ENCODE assay signal across 1 cellular context in the genomic region with DNA sequence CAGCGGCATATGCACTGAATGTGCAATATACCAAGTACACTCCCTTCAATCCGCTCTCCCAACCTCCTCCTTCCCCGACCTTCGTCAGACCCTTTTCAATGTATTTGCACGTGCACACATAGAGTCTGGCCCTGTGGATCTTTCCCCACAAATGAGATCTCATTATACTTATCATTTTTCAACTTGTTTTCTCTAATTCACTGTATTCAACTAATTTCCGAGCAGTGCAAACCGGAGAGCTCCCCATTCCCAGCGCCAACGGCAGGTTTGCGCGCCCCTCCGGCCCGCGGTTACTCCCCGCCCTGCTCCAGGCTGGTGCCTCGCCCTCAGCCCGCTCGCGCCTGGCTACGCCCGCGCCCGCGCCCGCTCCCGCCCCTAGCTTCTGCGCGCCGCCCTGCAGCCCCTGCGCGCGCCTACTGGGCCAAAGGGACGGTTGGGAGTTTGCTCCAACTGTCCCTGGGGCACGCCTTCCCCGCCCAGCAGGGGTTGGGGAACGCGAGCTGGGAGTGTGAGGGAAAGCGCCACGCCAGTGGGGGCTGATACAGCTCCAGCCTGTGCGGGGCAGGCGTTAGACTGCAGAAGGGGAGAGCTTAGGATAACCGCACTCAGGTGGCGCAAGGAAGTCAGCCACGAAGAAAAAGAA.
A peak's percentile ranks its signal among the peaks of the same experiment; 100 is the strongest.
TF ChIP-seq lines count a peak whose summit lies in the region.

No MANE protein-coding gene starts in this region.

TF ChIP-seq in HCT116, 20 proteins besides CTCF, POLR2A, EP300 and RAD21:
- TF ChIP-seq, protein P1, sequence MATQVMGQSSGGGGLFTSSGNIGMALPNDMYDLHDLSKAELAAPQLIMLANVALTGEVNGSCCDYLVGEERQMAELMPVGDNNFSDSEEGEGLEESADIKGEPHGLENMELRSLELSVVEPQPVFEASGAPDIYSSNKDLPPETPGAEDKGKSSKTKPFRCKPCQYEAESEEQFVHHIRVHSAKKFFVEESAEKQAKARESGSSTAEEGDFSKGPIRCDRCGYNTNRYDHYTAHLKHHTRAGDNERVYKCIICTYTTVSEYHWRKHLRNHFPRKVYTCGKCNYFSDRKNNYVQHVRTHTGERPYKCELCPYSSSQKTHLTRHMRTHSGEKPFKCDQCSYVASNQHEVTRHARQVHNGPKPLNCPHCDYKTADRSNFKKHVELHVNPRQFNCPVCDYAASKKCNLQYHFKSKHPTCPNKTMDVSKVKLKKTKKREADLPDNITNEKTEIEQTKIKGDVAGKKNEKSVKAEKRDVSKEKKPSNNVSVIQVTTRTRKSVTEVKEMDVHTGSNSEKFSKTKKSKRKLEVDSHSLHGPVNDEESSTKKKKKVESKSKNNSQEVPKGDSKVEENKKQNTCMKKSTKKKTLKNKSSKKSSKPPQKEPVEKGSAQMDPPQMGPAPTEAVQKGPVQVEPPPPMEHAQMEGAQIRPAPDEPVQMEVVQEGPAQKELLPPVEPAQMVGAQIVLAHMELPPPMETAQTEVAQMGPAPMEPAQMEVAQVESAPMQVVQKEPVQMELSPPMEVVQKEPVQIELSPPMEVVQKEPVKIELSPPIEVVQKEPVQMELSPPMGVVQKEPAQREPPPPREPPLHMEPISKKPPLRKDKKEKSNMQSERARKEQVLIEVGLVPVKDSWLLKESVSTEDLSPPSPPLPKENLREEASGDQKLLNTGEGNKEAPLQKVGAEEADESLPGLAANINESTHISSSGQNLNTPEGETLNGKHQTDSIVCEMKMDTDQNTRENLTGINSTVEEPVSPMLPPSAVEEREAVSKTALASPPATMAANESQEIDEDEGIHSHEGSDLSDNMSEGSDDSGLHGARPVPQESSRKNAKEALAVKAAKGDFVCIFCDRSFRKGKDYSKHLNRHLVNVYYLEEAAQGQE (IDR thresholded peaks at IDR 0.05; ENCODE audit: low read depth) = no peak
- TF ChIP-seq ATF3 (IDR thresholded peaks at IDR 0.05) (no peak), SIN3A (IDR thresholded peaks at IDR 0.05; ENCODE audit: low read depth) (peak; percentile 36; the same call in 1 of the 2 replicates), SP1 (IDR thresholded peaks at IDR 0.05; ENCODE audit: low read depth) (peak; percentile 47; the same call in 1 of the 2 replicates), CBX3 (IDR thresholded peaks at IDR 0.05; ENCODE audit: low read depth) (peak; percentile 86), ZFX (IDR thresholded peaks at IDR 0.05) (no peak), MAX (IDR thresholded peaks at IDR 0.05) (peak; percentile 92), FOSL1 (IDR thresholded peaks at IDR 0.05; ENCODE audit: low read depth) (no peak), JUND (IDR thresholded peaks at IDR 0.05) (no peak), POLR2AphosphoS5 (IDR thresholded peaks at IDR 0.05; ENCODE audit: low read depth, low read length) (peak; percentile 39; the same call in 1 of the 2 replicates), CEBPB (IDR thresholded peaks at IDR 0.05; ENCODE audit: low read depth) (no peak), SRF (IDR thresholded peaks at IDR 0.05; ENCODE audit: low read depth) (no peak), EZH2phosphoT487 (IDR thresholded peaks at IDR 0.05; ENCODE audit: borderline replicate concordance) (no peak), YY1 (IDR thresholded peaks at IDR 0.05; ENCODE audit: extremely low read depth, insufficient replicate concordance, low read depth, low read length) (peak; percentile 54), TCF7L2 (IDR thresholded peaks at IDR 0.05; ENCODE audit: borderline replicate concordance, extremely low read depth, insufficient read depth, insufficient read length) (no peak), ZNF274 (IDR thresholded peaks at IDR 0.05; ENCODE audit: low read depth, low read length) (no peak), ELF1 (IDR thresholded peaks at IDR 0.05; ENCODE audit: borderline replicate concordance, low read depth) (no peak), EGR1 (IDR thresholded peaks at IDR 0.05; ENCODE audit: low read depth) (no peak), EZH2 (IDR thresholded peaks at IDR 0.05) (no peak)
- TF ChIP-seq, protein P2, sequence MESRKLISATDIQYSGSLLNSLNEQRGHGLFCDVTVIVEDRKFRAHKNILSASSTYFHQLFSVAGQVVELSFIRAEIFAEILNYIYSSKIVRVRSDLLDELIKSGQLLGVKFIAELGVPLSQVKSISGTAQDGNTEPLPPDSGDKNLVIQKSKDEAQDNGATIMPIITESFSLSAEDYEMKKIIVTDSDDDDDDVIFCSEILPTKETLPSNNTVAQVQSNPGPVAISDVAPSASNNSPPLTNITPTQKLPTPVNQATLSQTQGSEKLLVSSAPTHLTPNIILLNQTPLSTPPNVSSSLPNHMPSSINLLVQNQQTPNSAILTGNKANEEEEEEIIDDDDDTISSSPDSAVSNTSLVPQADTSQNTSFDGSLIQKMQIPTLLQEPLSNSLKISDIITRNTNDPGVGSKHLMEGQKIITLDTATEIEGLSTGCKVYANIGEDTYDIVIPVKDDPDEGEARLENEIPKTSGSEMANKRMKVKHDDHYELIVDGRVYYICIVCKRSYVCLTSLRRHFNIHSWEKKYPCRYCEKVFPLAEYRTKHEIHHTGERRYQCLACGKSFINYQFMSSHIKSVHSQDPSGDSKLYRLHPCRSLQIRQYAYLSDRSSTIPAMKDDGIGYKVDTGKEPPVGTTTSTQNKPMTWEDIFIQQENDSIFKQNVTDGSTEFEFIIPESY (IDR thresholded peaks at IDR 0.05; ENCODE audit: extremely low read depth, insufficient replicate concordance, low read length) = no peak
